Comparison of ENCODE assay signal across 8 cellular contexts in genomic region chr2:240437861-240438809, GRCh38. TPM values are rescaled to one million over a fixed set of nuclear protein-coding genes. Genes with fewer than 3 reads are reported as not detected.
DNase-seq lines count a peak whose midpoint lies in the region; ATAC-seq, FAIRE-seq and TF ChIP-seq lines count a peak whose summit lies in the region.

No MANE protein-coding gene starts in this region.

- peak overlapping the region in 5 of 7 donors; percentile 12 to 56 (median 41) for H3K4me3 Mint-ChIP-seq in CD8-positive, alpha-beta memory T cell
- H3K4me3 Mint-ChIP-seq in HFFc6 = peak overlapping the region; percentile 85
- peak overlapping the region; percentile 71 for H3K4me3 Mint-ChIP-seq in glutamatergic neuron (ENCODE audit: unreplicated experiment)
- H3K4me3 Mint-ChIP-seq in progenitor cell of endocrine pancreas (ENCODE audit: low read depth) = peak overlapping the region; percentile 46

- TF ChIP-seq CTCF in HFFc6 (IDR thresholded peaks at IDR 0.05) (peak; percentile 99), SK-N-SH (IDR thresholded peaks at IDR 0.05) (peak; percentile 89), glutamatergic neuron (IDR thresholded peaks at IDR 0.05; ENCODE audit: partially characterized antibody, unreplicated experiment) (peak; percentile 92), progenitor cell of endocrine pancreas (IDR thresholded peaks at IDR 0.05; ENCODE audit: unreplicated experiment) (peak; percentile 98)

- CTCF ChIA-PET in CD8-positive, alpha-beta memory T cell (lab: Charles Lee) = interaction anchor here (1.0 to 1.3 kb wide), 3 partner anchors 12 to 288 kb away, joined by 3 to 4 read pairs (median 3); no protein-coding TSS in a partner anchor
- CTCF ChIA-PET in SK-N-SH (lab: Yijun Ruan, JAX) = interaction anchor here (0.6 to 4.1 kb wide), 25 partner anchors 9 to 294 kb away, joined by 3 to 35 read pairs (median 3); no protein-coding TSS in a partner anchor

- H3K79me2 ChIP-seq in SK-N-SH (ENCODE audit: insufficient read depth) = peaks cover 48% of the 10 kb centered on the region

- peak overlapping the region; percentile 90 for H3K4me2 ChIP-seq in SK-N-SH

- 0 out of 2 replicates have a peak overlapping the region, but pooled peaks have one; percentile 8 for H3K9ac ChIP-seq in SK-N-SH

- no peaks in the 10 kb centered on the region for H3K9me2 ChIP-seq in SK-N-SH

- FAIRE-seq in urothelium cell line (lab: Jason Lieb, UNC) = peak; percentile 5

- no peaks in the 10 kb centered on the region for H3K36me3 Mint-ChIP-seq in CD8-positive, alpha-beta memory T cell
- no peaks in the 10 kb centered on the region for H3K36me3 Mint-ChIP-seq in HFFc6 (ENCODE audit: low read depth)
- H3K36me3 Mint-ChIP-seq in activated naive CD4-positive, alpha-beta T cell treated with anti-CD3 and anti-CD28 coated beads, Interleukin-2, amount 50 U/mL, for 72 hours = no peaks in the 10 kb centered on the region
- H3K36me3 Mint-ChIP-seq in glutamatergic neuron (ENCODE audit: unreplicated experiment) = no peaks in the 10 kb centered on the region
- no peaks in the 10 kb centered on the region for H3K36me3 Mint-ChIP-seq in progenitor cell of endocrine pancreas (ENCODE audit: insufficient read depth)

- H2AFZ ChIP-seq in SK-N-SH (ENCODE audit: low read depth) = no peak overlapping the region

- no peak for TF ChIP-seq EP300 in SK-N-SH (IDR thresholded peaks at IDR 0.05; ENCODE audit: borderline replicate concordance in 1 of 2, low read depth in 1 of 2, low read length in 1 of 2)

- no peaks in the 10 kb centered on the region for H3K9me3 Mint-ChIP-seq in CD8-positive, alpha-beta memory T cell
- no peaks in the 10 kb centered on the region for H3K9me3 Mint-ChIP-seq in HFFc6
- H3K9me3 Mint-ChIP-seq in activated naive CD4-positive, alpha-beta T cell treated with anti-CD3 and anti-CD28 coated beads, Interleukin-2, amount 50 U/mL, for 72 hours = no peaks in the 10 kb centered on the region
- peaks cover 8% of the 10 kb centered on the region for H3K9me3 Mint-ChIP-seq in glutamatergic neuron (ENCODE audit: unreplicated experiment)
- H3K9me3 Mint-ChIP-seq in progenitor cell of endocrine pancreas (ENCODE audit: low read depth) = no peaks in the 10 kb centered on the region

- H3K4me1 Mint-ChIP-seq in CD8-positive, alpha-beta memory T cell = peaks cover 4 to 19% (median 4%) of the 10 kb centered on the region in 3 donors
- peaks cover 31% of the 10 kb centered on the region for H3K4me1 Mint-ChIP-seq in HFFc6 (ENCODE audit: low read depth)
- peaks cover 11% of the 10 kb centered on the region for H3K4me1 Mint-ChIP-seq in glutamatergic neuron (ENCODE audit: low read depth, unreplicated experiment)
- H3K4me1 Mint-ChIP-seq in progenitor cell of endocrine pancreas (ENCODE audit: low read depth) = no peaks in the 10 kb centered on the region

- ATAC-seq in activated naive CD4-positive, alpha-beta T cell treated with anti-CD3 and anti-CD28 coated beads, Interleukin-2, amount 50 U/mL, for 72 hours = peak; percentile 36 to 50
- ATAC-seq in GM18909 (IDR thresholded peaks at IDR 0.05; ENCODE audit: poor library complexity, unreplicated experiment) = no peak

- peaks cover 22% of the 10 kb centered on the region for H3K27me3 ChIP-seq in CD8-positive, alpha-beta memory T cell (ENCODE audit: insufficient read depth, low read length, poor library complexity, severe bottlenecking)
- H3K27me3 ChIP-seq in SK-N-SH (ENCODE audit: insufficient read depth) = no peaks in the 10 kb centered on the region

- peak overlapping the region in 1 of 8 donors; percentile 58 for H3K27ac Mint-ChIP-seq in CD8-positive, alpha-beta memory T cell
- H3K27ac Mint-ChIP-seq in HFFc6 = peak overlapping the region; percentile 80
- H3K27ac Mint-ChIP-seq in activated naive CD4-positive, alpha-beta T cell treated with anti-CD3 and anti-CD28 coated beads, Interleukin-2, amount 50 U/mL, for 72 hours = peak overlapping the region in 1 of 2 donors; percentile 56
- peak overlapping the region; percentile 6 for H3K27ac Mint-ChIP-seq in glutamatergic neuron (ENCODE audit: unreplicated experiment)
- peak overlapping the region; percentile 41 for H3K27ac Mint-ChIP-seq in progenitor cell of endocrine pancreas

- peaks cover 4% of the 10 kb centered on the region for H3F3A ChIP-seq in SK-N-SH (replicated peaks; ENCODE audit: insufficient read depth)

- H3K27ac ChIP-seq in CD8-positive, alpha-beta memory T cell (ENCODE audit: low read depth, low read length) = no peak overlapping the region
- no peak overlapping the region for H3K27ac ChIP-seq in SK-N-SH (ENCODE audit: low read depth in 2 of 2, low read length in 1 of 2)

- peak; percentile 94 for TF ChIP-seq RAD21 in SK-N-SH (IDR thresholded peaks at IDR 0.05; ENCODE audit: low read length)

- H3K4me1 ChIP-seq in CD8-positive, alpha-beta memory T cell (ENCODE audit: insufficient read depth, low read length) = peaks cover 12% of the 10 kb centered on the region
- peaks cover 14 to 17% of the 10 kb centered on the region in 2 experiments; a peak in 2 of 4 replicates for H3K4me1 ChIP-seq in SK-N-SH (ENCODE audit: control insufficient read depth in 1 of 2, insufficient read depth in 2 of 2, low read depth in 1 of 2, low read length in 1 of 2)

- no peaks in the 10 kb centered on the region for H3K36me3 ChIP-seq in CD8-positive, alpha-beta memory T cell (ENCODE audit: insufficient read depth, low read length)
- H3K36me3 ChIP-seq in SK-N-SH (replicated peaks in 1 of 2; ENCODE audit: control insufficient read depth in 1 of 2, insufficient read depth in 2 of 2, low read length in 1 of 2) = no peaks in the 10 kb centered on the region

- peak; percentile 47 to 64 (median 54) for DNase-seq in CD8-positive, alpha-beta memory T cell
- peak; percentile 39 for DNase-seq in HFFc6
- peak; percentile 94 for DNase-seq in SK-N-SH
- DNase-seq in activated naive CD4-positive, alpha-beta T cell treated with anti-CD3 and anti-CD28 coated beads, Interleukin-2, amount 50 U/mL, for 72 hours (ENCODE audit: low spot score in 2 of 2) = peak; percentile 74 to 79
- peak; percentile 85 for DNase-seq in glutamatergic neuron
- peak; percentile 68 for DNase-seq in progenitor cell of endocrine pancreas (ENCODE audit: low spot score, unreplicated experiment)
- peak; percentile 85 for DNase-seq in urothelium cell line (ENCODE audit: low spot score)

- 9% methylated on average over 14 of the region's 24 CpGs for WGBS in SK-N-SH (ENCODE audit: low lambda C conversion rate)

- no peaks in the 10 kb centered on the region for H3K9me3 ChIP-seq in CD8-positive, alpha-beta memory T cell (ENCODE audit: low read length)
- no peaks in the 10 kb centered on the region for H3K9me3 ChIP-seq in SK-N-SH

- H4K20me1 ChIP-seq in SK-N-SH (ENCODE audit: insufficient read depth) = peaks cover 53% of the 10 kb centered on the region

- H3K27me3 Mint-ChIP-seq in CD8-positive, alpha-beta memory T cell = peaks cover 15 to 18% of the 10 kb centered on the region in 2 donors
- H3K27me3 Mint-ChIP-seq in HFFc6 (ENCODE audit: insufficient read depth) = peaks cover 4% of the 10 kb centered on the region
- H3K27me3 Mint-ChIP-seq in glutamatergic neuron (ENCODE audit: unreplicated experiment) = peaks cover 4% of the 10 kb centered on the region
- H3K27me3 Mint-ChIP-seq in progenitor cell of endocrine pancreas = peaks cover 4% of the 10 kb centered on the region

- no peak overlapping the region for H3K4me3 ChIP-seq in CD8-positive, alpha-beta memory T cell (ENCODE audit: low read length)
- H3K4me3 ChIP-seq in SK-N-SH (ENCODE audit: low read depth in 2 of 2, low read length in 1 of 2) = peak overlapping the region in 1 of 2 experiments; percentile 23; a peak in 2 of 4 replicates

- POLR2A ChIA-PET in CD8-positive, alpha-beta memory T cell (lab: Charles Lee) = no interaction called here
- POLR2A ChIA-PET in SK-N-SH (lab: Yijun Ruan, JAX) = no interaction called here

TF ChIP-seq in SK-N-SH, 30 proteins besides CTCF, POLR2A, EP300 and RAD21:
- TF ChIP-seq TCF12 (IDR thresholded peaks at IDR 0.05) (no peak), SMC3 (IDR thresholded peaks at IDR 0.05; ENCODE audit: low read depth, low read length) (peak; percentile 95)
TF ChIP-seq in SK-N-SH: peak in this region for 1.

RNA-seq across cellular contexts. Expression of gene GPC1, which starts 2.7 kb away (rescaled TPM):
- 1 to 10 TPM; 1.9 to 2.4 TPM for total RNA-seq in CD8-positive, alpha-beta memory T cell
- 0.17 TPM for polyA plus RNA-seq in CD8-positive, alpha-beta memory T cell
- 100 to 1,000 TPM; 315 to 403 (median 350) TPM for total RNA-seq in HFFc6 (2021; fragmentation: NEBNext Ultra II Directional; extraction: Animal tissue kit (Norgen Biotek cat#: 25700))
- polyA plus RNA-seq in SK-N-SH (2012; rRNA removed) = 49.0 and 65.5 TPM in 2 replicates
- polyA plus RNA-seq in SK-N-SH (2012; cell fraction: cytosol; rRNA removed) = 25.9 and 50.4 TPM in 2 replicates
- polyA plus RNA-seq in SK-N-SH (2012; cell fraction: nucleus; rRNA removed) = 183 TPM in 2 replicates
- 1 to 10 TPM; 1.6 to 5.5 TPM for total RNA-seq in activated naive CD4-positive, alpha-beta T cell treated with anti-CD3 and anti-CD28 coated beads, Interleukin-2, amount 50 U/mL, for 72 hours
- total RNA-seq in glutamatergic neuron (ENCODE audit: unreplicated experiment) (155 TPM), progenitor cell of endocrine pancreas (88.5 and 91.4 TPM in 2 replicates)

Comparison
In these comparisons a context has a peak if more than half of its experiments do, and no peak if none do; other contexts are left out.
1. DNase-seq: peak in every context shown above with its lines; median percentile 94 in SK-N-SH; 85 in glutamatergic neuron; 85 in urothelium cell line; 76 in activated naive CD4-positive, alpha-beta T cell treated with anti-CD3 and anti-CD28 coated beads, Interleukin-2, amount 50 U/mL, for 72 hours; 68 in progenitor cell of endocrine pancreas; 54 in CD8-positive, alpha-beta memory T cell; 39 in HFFc6.
2. RNA of gene GPC1, which starts 2.7 kb away (total RNA-seq): 315 to 403 TPM in HFFc6, 155 TPM in glutamatergic neuron (single experiment) and 88.5 to 91.4 TPM in progenitor cell of endocrine pancreas; 1.6 to 5.5 TPM in activated naive CD4-positive, alpha-beta T cell treated with anti-CD3 and anti-CD28 coated beads, Interleukin-2, amount 50 U/mL, for 72 hours and 1.9 to 2.4 TPM in CD8-positive, alpha-beta memory T cell; every median in the first group is over 10 times any median in the second.
3. Peak in every context shown above with its lines, with median percentiles within 50 percentile points of each other: H3K4me3 Mint-ChIP-seq and CTCF ChIP-seq.